ENCODE assay signal across 9 cellular contexts in genomic region chr7:65731562-65732035, GRCh38.
DNase-seq lines count a peak whose midpoint lies in the region; ATAC-seq, FAIRE-seq and TF ChIP-seq lines count a peak whose summit lies in the region.
"Had no signal": no experiment of that assay in that cellular context is flagged by ENCODE, and none has a peak within 500 bp of the region (broad histone marks: within the 10 kb centered on the region; RNA-seq: fewer than 3 reads in every experiment).

No MANE protein-coding gene starts in this region.

- H3K4me1 ChIP-seq in stomach = peaks cover 0 to 15% (median 13%) of the 10 kb centered on the region in 4 donors

- H3K4me3 ChIP-seq in stomach = peak overlapping the region; percentile 39 to 49 (median 46)

- TF ChIP-seq POLR2A in stomach (IDR thresholded peaks at IDR 0.05) = no peak
- TF ChIP-seq POLR2A in GM12891 (IDR thresholded peaks at IDR 0.05; ENCODE audit: low read depth, low read length) = no peak

- FAIRE-seq in GM12891 (lab: Jason Lieb, UNC) = no peak

- 7 to 16% (median 15%) methylated on average over 15 to 27 of the region's 27 CpGs for WGBS in stomach, 5 donors

- no peak overlapping the region for H3K27ac Mint-ChIP-seq in activated naive CD4-positive, alpha-beta T cell treated with anti-CD3 and anti-CD28 coated beads, Interleukin-2, amount 50 U/mL, for 72 hours

- TF ChIP-seq EP300 in stomach (IDR thresholded peaks at IDR 0.05) = no peak

- peaks cover 2 to 11% (median 8%) of the 10 kb centered on the region in 4 donors for H3K36me3 ChIP-seq in stomach

- H3K27me3 ChIP-seq in stomach = no peaks in the 10 kb centered on the region

- no peaks in the 10 kb centered on the region for H3K9me3 ChIP-seq in stomach

- intact Hi-C loops in stomach (cut with DNase I; ENCODE audit: low total_unique reads) = no loop called here

- peak; percentile 51 to 71 for ATAC-seq in activated naive CD4-positive, alpha-beta T cell treated with anti-CD3 and anti-CD28 coated beads, Interleukin-2, amount 50 U/mL, for 72 hours
- no peak for ATAC-seq in GM18870 (IDR thresholded peaks at IDR 0.05; ENCODE audit: unreplicated experiment)

- no peak for TF ChIP-seq CTCF in stomach (IDR thresholded peaks at IDR 0.05)

- DNase-seq in NCI-H1092 treated with DMSO at 0.1 percent for 48 hours (lab: John Stamatoyannopoulos, UW) = peak; percentile 31
- no peak for DNase-seq in NCI-H1092 (lab: John Stamatoyannopoulos, UW)
- DNase-seq in activated naive CD4-positive, alpha-beta T cell treated with anti-CD3 and anti-CD28 coated beads, Interleukin-2, amount 50 U/mL, for 72 hours (ENCODE audit: low spot score in 2 of 2) = peak in 1 of 2 donors; percentile 10
- peak; percentile 64 for DNase-seq in iPS-NIHi11 (ENCODE audit: low spot score)
- DNase-seq in stomach = peak; percentile 37
- DNase-seq in GM12891 (ENCODE audit: insufficient read length, low spot score) = no peak
- DNase-seq in T-helper 9 cell = no peak

- no peaks in the 10 kb centered on the region for H3K36me3 Mint-ChIP-seq in activated naive CD4-positive, alpha-beta T cell treated with anti-CD3 and anti-CD28 coated beads, Interleukin-2, amount 50 U/mL, for 72 hours

- peak overlapping the region in 4 of 5 donors; percentile 26 to 66 (median 36) for H3K27ac ChIP-seq in stomach
- H3K27ac ChIP-seq: 22Rv1 had no signal

- no peaks in the 10 kb centered on the region for H3K9me3 Mint-ChIP-seq in activated naive CD4-positive, alpha-beta T cell treated with anti-CD3 and anti-CD28 coated beads, Interleukin-2, amount 50 U/mL, for 72 hours

TF ChIP-seq in GM12891, 5 proteins besides CTCF, POLR2A, EP300 and RAD21:
- no peak for TF ChIP-seq PAX5 (IDR thresholded peaks at IDR 0.05; ENCODE audit: insufficient read depth, low read length, severe bottlenecking)

Comparison
In these comparisons a context has a peak if more than half of its experiments do, and no peak if none do; other contexts are left out.
1. DNase-seq: peak in NCI-H1092 treated with DMSO at 0.1 percent for 48 hours (single experiment), iPS-NIHi11 (single experiment) and stomach (single experiment); none in NCI-H1092 (single experiment), GM12891 (single experiment) and T-helper 9 cell (single experiment).